ENCODE assay signal across 11 cellular contexts in genomic region chr7:26275213-26275612, GRCh38. TPM values are rescaled to one million over a fixed set of nuclear protein-coding genes. Genes with fewer than 3 reads are reported as not detected.
"Had no signal": no experiment of that assay in that cellular context is flagged by ENCODE, and none has a peak within 500 bp of the region (broad histone marks: within the 10 kb centered on the region; RNA-seq: fewer than 3 reads in every experiment).

No MANE protein-coding gene starts in this region.

- H3K27ac Mint-ChIP-seq: GM23338, H9, HFFc6 had no signal

- H2AFZ ChIP-seq: GM23248 had no signal

- DNase-seq: GM23248, GOT3, H7, H9, HCEC 1CT, HFFc6 had no signal

- H3K27ac ChIP-seq: GM23248 had no signal

- ATAC-seq: GM23338, HCT116 had no signal

- FAIRE-seq: H1, H54 had no signal

- H3K4me2 ChIP-seq: GM23338 had no signal

- H3K36me3 ChIP-seq: HAP-1 had no signal

- H3K9ac ChIP-seq: GM23248 had no signal

- H3K4me3 Mint-ChIP-seq: GM23338, H9, HFFc6 had no signal

- H3K9me3 Mint-ChIP-seq: GM23338, H9 had no signal

- H3K9me3 ChIP-seq: HAP-1 had no signal

- H3K4me3 ChIP-seq: GM23248, GM23338, HAP-1 had no signal

RNA-seq across cellular contexts. Expression of gene SNX10, which starts 16.4 kb away (rescaled TPM):
- total RNA-seq: HFFc6 had no signal
